In genomic region chr4:184416913-184417734, GRCh38 we compare ENCODE assay signal across 8 cellular contexts. TPM values are rescaled to one million over a fixed set of nuclear protein-coding genes. Genes with fewer than 3 reads are reported as not detected.
DNase-seq lines count a peak whose midpoint lies in the region; ATAC-seq lines count a peak whose summit lies in the region.

No MANE protein-coding gene starts in this region.

- no peaks in the 10 kb centered on the region for H3K9me3 Mint-ChIP-seq in activated T-cell treated with anti-CD3 and anti-CD28 coated beads, Interleukin-2, amount 50 U/mL, for 24 hours

- peak overlapping the region; percentile 97 for H3K27ac Mint-ChIP-seq in activated T-cell treated with anti-CD3 and anti-CD28 coated beads, Interleukin-2, amount 50 U/mL, for 24 hours

- H3K27ac ChIP-seq in BLaER1 (peak overlapping the region; percentile 26), subcutaneous abdominal adipose tissue (ENCODE audit: low read depth, low read length) (peak overlapping the region; percentile 90)

- peaks cover 64% of the 10 kb centered on the region for H3K36me3 ChIP-seq in BLaER1
- peaks cover 16 to 38% (median 20%) of the 10 kb centered on the region in 5 donors for H3K36me3 ChIP-seq in subcutaneous abdominal adipose tissue (ENCODE audit: control insufficient read depth in 5 of 5, insufficient read depth in 5 of 5, low read length in 5 of 5)

- H3K36me3 Mint-ChIP-seq in activated T-cell treated with anti-CD3 and anti-CD28 coated beads, Interleukin-2, amount 50 U/mL, for 24 hours (ENCODE audit: low read depth): peaks cover 82% of the 10 kb centered on the region

- H3K27me3 ChIP-seq in BLaER1: no peaks in the 10 kb centered on the region
- no peaks in the 10 kb centered on the region for H3K27me3 ChIP-seq in subcutaneous abdominal adipose tissue (ENCODE audit: control insufficient read depth in 5 of 5, insufficient read depth in 4 of 5, low read length in 5 of 5)

- no peaks in the 10 kb centered on the region for H3K27me3 Mint-ChIP-seq in activated T-cell treated with anti-CD3 and anti-CD28 coated beads, Interleukin-2, amount 50 U/mL, for 24 hours

- peak overlapping the region; percentile 48; the same call in 1 of the 2 replicates for H3K4me3 ChIP-seq in BLaER1
- peak overlapping the region; percentile 41 to 73 (median 48) for H3K4me3 ChIP-seq in subcutaneous abdominal adipose tissue (ENCODE audit: low read depth in 1 of 5, low read length in 5 of 5)

- peak overlapping the region; percentile 71 for H3K4me2 ChIP-seq in BLaER1

- peak; percentile 46 for ATAC-seq in GM21423 (IDR thresholded peaks at IDR 0.05; ENCODE audit: unreplicated experiment)

- H3K9ac ChIP-seq in BLaER1 (peak overlapping the region; percentile 59), subcutaneous abdominal adipose tissue (ENCODE audit: low read length in 5 of 5) (peak overlapping the region in 4 of 5 donors; percentile 9 to 90 (median 58))

- H3K4me3 Mint-ChIP-seq in activated T-cell treated with anti-CD3 and anti-CD28 coated beads, Interleukin-2, amount 50 U/mL, for 24 hours: peak overlapping the region; percentile 71

- H4K20me1 ChIP-seq in BLaER1: peaks cover 7% of the 10 kb centered on the region; the same call in 1 of the 2 replicates

- peaks cover 89% of the 10 kb centered on the region for H3K4me1 Mint-ChIP-seq in activated T-cell treated with anti-CD3 and anti-CD28 coated beads, Interleukin-2, amount 50 U/mL, for 24 hours (ENCODE audit: low read depth)

- peak; percentile 48 to 64 for DNase-seq in Kasumi-1 (lab: John Stamatoyannopoulos, UW)
- peak; percentile 58 for DNase-seq in activated T-cell treated with anti-CD3 and anti-CD28 coated beads, Interleukin-2, amount 50 U/mL, for 24 hours
- DNase-seq in hepatic stellate cell (ENCODE audit: low spot score): peak; percentile 62
- DNase-seq in retina: no peak
- DNase-seq in mucosa of gallbladder (ENCODE audit: low spot score): no peak

- peaks cover 84% of the 10 kb centered on the region for H3K4me1 ChIP-seq in BLaER1
- H3K4me1 ChIP-seq in subcutaneous abdominal adipose tissue (ENCODE audit: control insufficient read depth in 5 of 5, insufficient read depth in 5 of 5, low read length in 5 of 5): peaks cover 12 to 47% (median 32%) of the 10 kb centered on the region in 5 donors

- H3K9me3 ChIP-seq in BLaER1 (0 out of 2 replicates have a peak, but pooled peaks cover under 1% of the 10 kb centered on the region), subcutaneous abdominal adipose tissue (ENCODE audit: control insufficient read depth in 5 of 5, low read length in 5 of 5) (no peaks in the 10 kb centered on the region)

RNA-seq across cellular contexts. Expression of gene IRF2, which starts 57.2 kb away (rescaled TPM):
- 45.3 TPM for total RNA-seq in mucosa of gallbladder

Comparison
In these comparisons a context has a peak if more than half of its experiments do, and no peak if none do; other contexts are left out.
1. DNase-seq: peak in Kasumi-1 (2 of 2), activated T-cell treated with anti-CD3 and anti-CD28 coated beads, Interleukin-2, amount 50 U/mL, for 24 hours (single experiment) and hepatic stellate cell (single experiment); none in retina (single experiment) and mucosa of gallbladder (single experiment).